10 cellular contexts compared by ENCODE assay signal in the genomic region with DNA sequence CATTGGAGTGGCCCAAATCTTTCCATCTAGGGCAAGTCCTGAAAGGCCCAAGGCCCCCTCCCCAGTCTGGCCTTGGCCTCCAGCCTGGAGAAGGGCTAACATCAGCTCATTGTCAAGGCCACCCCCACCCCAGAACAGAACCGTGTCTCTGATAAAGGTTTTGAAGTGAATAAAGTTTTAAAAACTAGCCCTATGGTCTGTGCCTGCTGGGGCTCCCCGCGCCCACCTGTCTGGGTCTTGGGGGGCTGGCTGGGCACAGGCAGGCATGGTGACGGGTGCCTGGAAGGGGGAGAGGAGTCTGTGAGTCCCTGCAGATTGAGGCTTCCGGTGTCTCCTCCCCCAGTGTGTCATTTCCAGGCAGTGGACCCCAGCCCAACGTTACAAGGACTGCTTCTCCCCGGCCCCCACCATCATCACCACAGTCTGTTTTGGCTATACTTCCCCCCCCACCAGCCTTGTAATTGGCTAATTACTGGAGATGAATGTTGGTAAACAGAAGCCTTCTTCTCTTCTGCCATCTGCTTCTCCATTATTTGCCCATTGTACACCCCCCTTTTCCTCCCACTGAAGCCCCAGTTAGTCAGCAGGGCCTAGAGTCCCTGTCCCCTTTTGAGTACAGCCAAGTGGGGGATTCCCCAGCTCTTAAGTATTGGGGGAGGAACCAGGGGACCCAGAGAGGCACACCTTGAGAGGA. TPM values are rescaled to one million over a fixed set of nuclear protein-coding genes. Genes with fewer than 3 reads are reported as not detected.
DNase-seq lines count a peak whose midpoint lies in the region; ATAC-seq and TF ChIP-seq lines count a peak whose summit lies in the region.
"Had no signal": no experiment of that assay in that cellular context is flagged by ENCODE, and none has a peak within 500 bp of the region (broad histone marks: within the 10 kb centered on the region; RNA-seq: fewer than 3 reads in every experiment).

No MANE protein-coding gene starts in this region.

- H3K4me3 Mint-ChIP-seq in CD8-positive, alpha-beta memory T cell, result peak overlapping the region in 1 of 7 donors; percentile 68

- peaks cover 48% of the 10 kb centered on the region for H3K4me1 ChIP-seq in skeletal muscle satellite cell (ENCODE audit: control insufficient read depth, insufficient read depth, low read length)
- peaks cover 15% of the 10 kb centered on the region for H3K4me1 ChIP-seq in CD8-positive, alpha-beta memory T cell (ENCODE audit: insufficient read depth, low read length)

- no peaks in the 10 kb centered on the region for H3K27me3 Mint-ChIP-seq in CD8-positive, alpha-beta memory T cell

- CTCF ChIA-PET in CD8-positive, alpha-beta memory T cell (lab: Charles Lee), result interaction anchor here (0.6 to 4.1 kb wide), 3 partner anchors 12 to 68 kb away, joined by 3 to 20 read pairs (median 4); no protein-coding TSS in a partner anchor

- peak overlapping the region; percentile 75 for H3K9ac ChIP-seq in skeletal muscle satellite cell (ENCODE audit: low read depth, low read length)

- POLR2A ChIA-PET in CD8-positive, alpha-beta memory T cell (lab: Charles Lee), result interaction anchor here (0.5 kb wide), 2 partner anchors 768 to 1125 kb away, joined by 4 to 13 read pairs; no protein-coding TSS in a partner anchor

- peak overlapping the region in 58 of 59 donors; percentile 35 to 98 (median 82) for H3K27ac ChIP-seq in dorsolateral prefrontal cortex
- no peak overlapping the region for H3K27ac ChIP-seq in CD8-positive, alpha-beta memory T cell (ENCODE audit: low read depth, low read length)

- H3K4me3 ChIP-seq in dorsolateral prefrontal cortex (peak overlapping the region in 5 of 59 donors; percentile 2 to 23 (median 16)), skeletal muscle satellite cell (ENCODE audit: low read length) (peak overlapping the region; percentile 17)
- no peak overlapping the region for H3K4me3 ChIP-seq in CD8-positive, alpha-beta memory T cell (ENCODE audit: low read length)

- H3K9me3 ChIP-seq in skeletal muscle satellite cell (replicated peaks; ENCODE audit: low read length), result no peaks in the 10 kb centered on the region
- no peaks in the 10 kb centered on the region for H3K9me3 ChIP-seq in CD8-positive, alpha-beta memory T cell (ENCODE audit: low read length)

- peak; percentile 16 for TF ChIP-seq POLR2A in GM18505 (IDR thresholded peaks at IDR 0.05; ENCODE audit: borderline replicate concordance, extremely low read depth, insufficient read depth, insufficient read length)

- TF ChIP-seq CTCF in dorsolateral prefrontal cortex (IDR thresholded peaks at IDR 0.05 in 54 of 56, conservative IDR thresholded peaks at IDR 0.05 in 2 of 56; ENCODE audit: low read depth in 1 of 56, partially characterized antibody in 56 of 56), result no peak

- peak overlapping the region in 2 of 8 donors; percentile 17 to 50 for H3K27ac Mint-ChIP-seq in CD8-positive, alpha-beta memory T cell

- H3K4me1 Mint-ChIP-seq in CD8-positive, alpha-beta memory T cell, result peaks cover 23 to 35% (median 24%) of the 10 kb centered on the region in 3 donors

- no peaks in the 10 kb centered on the region for H3K27me3 ChIP-seq in dorsolateral prefrontal cortex
- no peaks in the 10 kb centered on the region for H3K27me3 ChIP-seq in skeletal muscle satellite cell (ENCODE audit: control insufficient read depth, insufficient read depth, low read length)
- no peaks in the 10 kb centered on the region for H3K27me3 ChIP-seq in CD8-positive, alpha-beta memory T cell (ENCODE audit: insufficient read depth, low read length, poor library complexity, severe bottlenecking)

- intact Hi-C loops in dorsolateral prefrontal cortex (cut with DNase I), result loop anchor here in 1 of 2 donors (5.0 kb wide), 1 partner anchor 71 kb away; the partner anchor contains the start of gene DNASE2

- peak; percentile 49 for DNase-seq in NCI-H524 treated with DMSO at 0.1 percent for 48 hours (lab: John Stamatoyannopoulos, UW)
- no peak for DNase-seq in dorsolateral prefrontal cortex
- DNase-seq in H4 (ENCODE audit: low spot score), result no peak
- no peak for DNase-seq in CD8-positive, alpha-beta memory T cell
- DNase-seq: activated CD4-positive, alpha-beta T cell treated with anti-CD3 and anti-CD28 coated beads for 48 hours had no signal

- peaks cover 0 to 73% (median 2%) of the 10 kb centered on the region in 3 donors for H3K36me3 Mint-ChIP-seq in CD8-positive, alpha-beta memory T cell

- H3K4me2 ChIP-seq in skeletal muscle satellite cell (ENCODE audit: low read length), result peak overlapping the region; percentile 68

- no peaks in the 10 kb centered on the region for H3K9me3 Mint-ChIP-seq in CD8-positive, alpha-beta memory T cell

- H3K36me3 ChIP-seq in skeletal muscle satellite cell (ENCODE audit: insufficient read depth, low read length), result peaks cover 46% of the 10 kb centered on the region
- H3K36me3 ChIP-seq in CD8-positive, alpha-beta memory T cell (ENCODE audit: insufficient read depth, low read length), result peaks cover 34% of the 10 kb centered on the region

- ATAC-seq in GM18505 (IDR thresholded peaks at IDR 0.05; ENCODE audit: unreplicated experiment) (no peak), HG02798 (IDR thresholded peaks at IDR 0.05; ENCODE audit: poor library complexity, unreplicated experiment) (no peak), HG03139 (IDR thresholded peaks at IDR 0.05; ENCODE audit: unreplicated experiment) (no peak)

RNA-seq across cellular contexts. Expression of gene GADD45GIP1, which starts 3.4 kb away (rescaled TPM):
- total RNA-seq in dorsolateral prefrontal cortex, result 10 to 100 TPM; 11.9 to 33.8 (median 19.3) TPM
- total RNA-seq in skeletal muscle satellite cell (2012; rRNA removed), result 21.3 and 26.4 TPM in 2 replicates
- total RNA-seq in H4 (2014; rRNA removed; shearing (Covaris generic)), result 46.3 and 47.4 TPM in 2 replicates
- total RNA-seq in CD8-positive, alpha-beta memory T cell, result 10 to 100 TPM; 37.3 to 38.6 TPM
- polyA plus RNA-seq in CD8-positive, alpha-beta memory T cell, result 64.1 TPM

RNA-seq across cellular contexts. Expression of gene RAD23A, which starts 7.9 kb away (rescaled TPM):
- 100 to 1,000 TPM in 46 of 120 experiments, 10 to 100 TPM in 74; 61.4 to 130 (median 95.7) TPM for total RNA-seq in dorsolateral prefrontal cortex
- total RNA-seq in skeletal muscle satellite cell (2012; rRNA removed), result 95.3 and 119 TPM in 2 replicates
- 209 and 217 TPM in 2 replicates for total RNA-seq in H4 (2014; rRNA removed; shearing (Covaris generic))
- total RNA-seq in CD8-positive, alpha-beta memory T cell, result 100 to 1,000 TPM; 227 to 230 TPM
- polyA plus RNA-seq in CD8-positive, alpha-beta memory T cell, result 115 TPM

RNA-seq across cellular contexts. Expression of gene CALR, which starts 15.2 kb away (rescaled TPM):
- total RNA-seq in dorsolateral prefrontal cortex, result 100 to 1,000 TPM; 148 to 544 (median 264) TPM
- total RNA-seq in skeletal muscle satellite cell (2012; rRNA removed), result 2,097 and 2,142 TPM in 2 replicates
- 1,463 and 1,526 TPM in 2 replicates for total RNA-seq in H4 (2014; rRNA removed; shearing (Covaris generic))
- total RNA-seq in CD8-positive, alpha-beta memory T cell, result 100 to 1,000 TPM; 832 to 843 TPM
- 174 TPM for polyA plus RNA-seq in CD8-positive, alpha-beta memory T cell

RNA-seq across cellular contexts. Expression of gene DAND5, which starts 15.8 kb away (rescaled TPM):
- total RNA-seq in dorsolateral prefrontal cortex, result 1 to 10 TPM in 1 of 120 experiments, under 1 TPM in 49, not detected in 70; 0.14 to 1.1 (median 0.35) TPM
- total RNA-seq in skeletal muscle satellite cell (2012; rRNA removed), result not detected in 2 replicates
- total RNA-seq in H4 (2014; rRNA removed; shearing (Covaris generic)), result 0.06 TPM in 1 of 2 replicates, not detected in the other
- not detected for total RNA-seq in CD8-positive, alpha-beta memory T cell
- polyA plus RNA-seq in CD8-positive, alpha-beta memory T cell, result not detected
- total RNA-seq: HT-29 had no signal

RNA-seq across cellular contexts. Expression of gene FARSA, which starts 20.1 kb away (rescaled TPM):
- total RNA-seq in dorsolateral prefrontal cortex, result 100 to 1,000 TPM in 8 of 120 experiments, 10 to 100 TPM in 112; 51.3 to 110 (median 81.3) TPM
- 86.7 and 94.8 TPM in 2 replicates for total RNA-seq in skeletal muscle satellite cell (2012; rRNA removed)
- 59.4 and 90.9 TPM in 2 replicates for total RNA-seq in H4 (2014; rRNA removed; shearing (Covaris generic))
- total RNA-seq in CD8-positive, alpha-beta memory T cell, result 100 to 1,000 TPM; 188 to 192 TPM
- 64.5 TPM for polyA plus RNA-seq in CD8-positive, alpha-beta memory T cell
